ENCODE assay signal across 8 cellular contexts in the genomic region with DNA sequence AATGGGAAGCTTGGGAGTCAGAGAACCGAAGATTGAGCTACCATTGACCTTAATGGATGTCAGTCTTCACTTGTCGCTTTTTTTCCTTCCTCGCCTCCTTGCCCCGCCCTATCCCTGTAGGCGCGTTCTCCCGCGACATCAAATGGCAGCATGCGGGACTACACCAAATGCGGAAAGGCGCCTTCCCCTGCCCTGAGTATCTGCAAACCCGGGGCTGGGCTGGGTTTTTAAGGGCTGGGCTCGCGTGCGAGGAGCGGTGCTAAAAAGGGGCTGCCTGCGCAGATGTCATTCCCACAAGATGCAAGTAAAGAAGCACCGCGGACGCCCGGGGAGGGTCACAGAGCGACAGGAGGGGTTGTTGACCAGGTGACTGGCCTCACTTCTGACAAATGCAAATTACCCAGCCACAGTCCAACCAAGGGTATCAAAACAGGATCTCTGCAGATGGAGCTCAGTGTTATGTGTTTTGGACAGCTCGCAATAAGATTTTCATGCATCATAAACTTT. TPM values are rescaled to one million over a fixed set of nuclear protein-coding genes. Genes with fewer than 3 reads are reported as not detected.
A peak's percentile ranks its signal among the peaks of the same experiment; 100 is the strongest.
DNase-seq lines count a peak whose midpoint lies in the region; ATAC-seq and TF ChIP-seq lines count a peak whose summit lies in the region.

No MANE protein-coding gene starts in this region.

- H3K4me1 ChIP-seq in colonic mucosa (peaks cover 5% of the 10 kb centered on the region), lower lobe of right lung (peaks cover 19% of the 10 kb centered on the region)

- peak overlapping the region in 1 of 2 donors; percentile 18 for H3K9ac ChIP-seq in colonic mucosa (ENCODE audit: low read depth in 2 of 2, low read length in 2 of 2)

- H3K9me3 ChIP-seq in colonic mucosa: no peaks in the 10 kb centered on the region
- H3K9me3 ChIP-seq in lower lobe of right lung: no peaks in the 10 kb centered on the region

- H3K36me3 ChIP-seq in colonic mucosa (no peaks in the 10 kb centered on the region), lower lobe of right lung (no peaks in the 10 kb centered on the region)

- H3K4me3 ChIP-seq in colonic mucosa: peak overlapping the region; percentile 12
- H3K4me3 ChIP-seq in lower lobe of right lung: peak overlapping the region; percentile 45

- H3K27me3 ChIP-seq in colonic mucosa: no peaks in the 10 kb centered on the region
- no peaks in the 10 kb centered on the region for H3K27me3 ChIP-seq in lower lobe of right lung (ENCODE audit: low read depth)

- peak; percentile 70 for ATAC-seq in GM19397 (IDR thresholded peaks at IDR 0.05; ENCODE audit: unreplicated experiment)
- peak; percentile 63 for ATAC-seq in HG03520 (IDR thresholded peaks at IDR 0.05; ENCODE audit: unreplicated experiment)
- ATAC-seq in lower lobe of right lung: peak; percentile 73 to 76

- TF ChIP-seq CTCF in C4-2B (conservative IDR thresholded peaks at IDR 0.05): peak; percentile 31
- peak; percentile 14 for TF ChIP-seq CTCF in colonic mucosa (IDR thresholded peaks at IDR 0.05)
- TF ChIP-seq CTCF in lower lobe of right lung (IDR thresholded peaks at IDR 0.05): peak; percentile 30

- DNase-seq in activated CD4-positive, CD25-positive, alpha-beta regulatory T cell treated with anti-CD3 and anti-CD28 coated beads, Interleukin-2, amount 50 U/mL, for 72 hours: peak; percentile 46
- DNase-seq in colonic mucosa (peak; percentile 79), lower lobe of right lung (peak; percentile 75), NCI-H2196 treated with DMSO at 0.1 percent for 48 hours (lab: John Stamatoyannopoulos, UW; ENCODE audit: unreplicated experiment) (no peak)
- DNase-seq in stimulated activated CD8-positive, alpha-beta memory T cell treated with anti-CD3 and anti-CD28 coated beads, Interleukin-15, amount 100 ng/mL, for 24 hours (ENCODE audit: low read depth): peak; percentile 10

- H3K27ac ChIP-seq in C4-2B: no peak overlapping the region
- H3K27ac ChIP-seq in colonic mucosa: no peak overlapping the region
- no peak overlapping the region for H3K27ac ChIP-seq in lower lobe of right lung

- intact Hi-C loops in colonic mucosa (cut with DNase I) (no loop called here), lower lobe of right lung (cut with DNase I) (no loop called here)

RNA-seq across cellular contexts. Expression of a gene that starts 4.7 kb away (rescaled TPM):
- 10 to 100 TPM in 1 of 2 donors, 1 to 10 TPM in 1; 7.9 to 27.5 TPM for total RNA-seq in colonic mucosa
- 1.1 TPM for total RNA-seq in lower lobe of right lung

RNA-seq across cellular contexts. Expression of a gene that starts 16.2 kb away (rescaled TPM):
- total RNA-seq in colonic mucosa (not detected), lower lobe of right lung (not detected)

RNA-seq across cellular contexts. Expression of a gene that starts 40.3 kb away (rescaled TPM):
- total RNA-seq in colonic mucosa: 10 to 100 TPM; 24.9 to 38.1 TPM
- total RNA-seq in lower lobe of right lung: 68.4 TPM
